ENCODE assay signal across 9 cellular contexts in the genomic region with DNA sequence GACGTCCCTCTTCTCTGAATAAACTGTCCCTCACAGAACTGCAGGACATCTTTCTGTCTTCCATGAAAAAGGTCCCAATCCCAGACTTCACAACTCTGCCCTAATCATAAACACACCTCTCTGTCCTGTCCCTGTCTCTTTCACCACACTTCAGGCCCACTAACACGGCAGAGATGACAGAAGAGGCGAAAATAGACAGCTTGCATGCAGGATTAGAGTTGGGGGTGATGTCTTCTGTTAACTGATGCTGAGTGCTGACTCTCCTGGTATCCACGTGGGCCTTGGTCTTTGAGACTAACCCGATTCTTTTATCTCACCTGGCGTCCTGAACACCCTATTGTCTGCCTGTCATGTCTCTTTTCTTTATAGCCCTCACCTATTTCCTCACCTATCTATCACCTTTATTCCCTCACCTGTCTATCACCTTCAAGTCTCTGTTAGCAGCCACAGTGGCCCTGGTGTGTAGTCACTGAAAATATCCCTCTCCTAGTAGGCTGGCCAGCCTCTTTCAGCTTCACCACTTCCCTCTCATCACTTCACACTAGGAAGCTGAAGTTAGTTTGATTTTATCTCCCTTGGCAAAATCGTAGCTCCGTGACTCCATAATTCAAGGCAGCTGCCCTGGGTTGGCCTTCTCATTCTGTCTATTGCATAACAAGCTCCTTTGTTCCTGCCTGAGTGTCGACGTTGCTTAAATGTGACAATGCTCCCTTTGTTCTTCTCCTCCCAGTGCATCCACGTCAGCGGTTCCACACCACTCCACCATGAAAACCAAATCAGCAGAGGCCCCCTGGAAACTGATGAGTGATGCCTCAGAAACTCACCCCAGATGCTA. TPM values are rescaled to one million over a fixed set of nuclear protein-coding genes. Genes with fewer than 3 reads are reported as not detected.
DNase-seq lines count a peak whose midpoint lies in the region; ATAC-seq and TF ChIP-seq lines count a peak whose summit lies in the region.
"Had no signal": no experiment of that assay in that cellular context is flagged by ENCODE, and none has a peak within 500 bp of the region (broad histone marks: within the 10 kb centered on the region; RNA-seq: fewer than 3 reads in every experiment).

No MANE protein-coding gene starts in this region.

- no peaks in the 10 kb centered on the region for H3K4me1 ChIP-seq in testis

- peaks cover 27% of the 10 kb centered on the region for H3K27me3 Mint-ChIP-seq in T-helper 2 cell treated with Interferon-gamma antibody and Interleukin-4, amounts not matched to agents 5 μg/mL and 100 μg/mL, for 36 hours (ENCODE audit: low read depth)

- ATAC-seq in HG03159 (IDR thresholded peaks at IDR 0.05; ENCODE audit: unreplicated experiment) = no peak

- 45 to 60% methylated on average over 12 of the region's 12 CpGs for WGBS in testis, 2 donors

- intact Hi-C loops in testis (cut with DNase I; ENCODE audit: low total_unique reads) = no loop called here

- H3K36me3 ChIP-seq in testis (ENCODE audit: low read depth, missing control alignments) = no peaks in the 10 kb centered on the region

- TF ChIP-seq POLR2A in testis (IDR thresholded peaks at IDR 0.05) = no peak

- TF ChIP-seq CTCF in astrocyte of the cerebellum (IDR thresholded peaks at IDR 0.05; ENCODE audit: low read depth, low read length, missing control alignments) (no peak), testis (IDR thresholded peaks at IDR 0.05) (no peak)

- no peak overlapping the region for H3K4me3 ChIP-seq in astrocyte of the cerebellum (ENCODE audit: low read depth, low read length)
- no peak overlapping the region for H3K4me3 ChIP-seq in testis

- DNase-seq in NCI-H524 (lab: John Stamatoyannopoulos, UW) (peak; percentile 5 to 36), NCI-H524 treated with DMSO at 0.1 percent for 48 hours (lab: John Stamatoyannopoulos, UW) (no peak), astrocyte of the cerebellum (ENCODE audit: low read depth) (peak; percentile 48), iris pigment epithelial cell (ENCODE audit: low read depth) (peak; percentile 14), testis (peak; percentile 77), LoVo (ENCODE audit: low spot score) (no peak)
- no peak for DNase-seq in T-helper 2 cell treated with Interferon-gamma antibody and Interleukin-4, amounts not matched to agents 5 μg/mL and 100 μg/mL, for 36 hours (ENCODE audit: low spot score)

- no peaks in the 10 kb centered on the region for H3K36me3 Mint-ChIP-seq in T-helper 2 cell treated with Interferon-gamma antibody and Interleukin-4, amounts not matched to agents 5 μg/mL and 100 μg/mL, for 36 hours (ENCODE audit: low read depth)

- H3K4me1 Mint-ChIP-seq in T-helper 2 cell treated with Interferon-gamma antibody and Interleukin-4, amounts not matched to agents 5 μg/mL and 100 μg/mL, for 36 hours (ENCODE audit: low read depth) = no peaks in the 10 kb centered on the region

- no peak overlapping the region for H3K27ac Mint-ChIP-seq in T-helper 2 cell treated with Interferon-gamma antibody and Interleukin-4, amounts not matched to agents 5 μg/mL and 100 μg/mL, for 36 hours

- no peaks in the 10 kb centered on the region for H3K9me3 Mint-ChIP-seq in T-helper 2 cell treated with Interferon-gamma antibody and Interleukin-4, amounts not matched to agents 5 μg/mL and 100 μg/mL, for 36 hours

- H3K9me3 ChIP-seq in testis = no peaks in the 10 kb centered on the region

- in situ Hi-C loops in astrocyte of the cerebellum (cut with HindIII; ENCODE audit: low sequenced_read_pairs) = loop anchor here (25.0 kb wide), 1 partner anchor 168 kb away; no protein-coding TSS in a partner anchor

- H3K27ac ChIP-seq in testis = peak overlapping the region in 1 of 2 donors; percentile 54

- no peaks in the 10 kb centered on the region for H3K27me3 ChIP-seq in testis

- H3K4me3 Mint-ChIP-seq in T-helper 2 cell treated with Interferon-gamma antibody and Interleukin-4, amounts not matched to agents 5 μg/mL and 100 μg/mL, for 36 hours = no peak overlapping the region

RNA-seq across cellular contexts. Expression of gene DRD2, which starts 30.6 kb away (rescaled TPM):
- total RNA-seq in testis = 1 to 10 TPM in 1 of 2 donors, under 1 TPM in 1; 0.74 to 2.5 TPM
- polyA plus RNA-seq in testis (ENCODE audit: insufficient read depth, low read depth, low replicate concordance) = 2.6 TPM
- total RNA-seq: fibroblast of villous mesenchyme had no signal

Comparison
In these comparisons a context has a peak if more than half of its experiments do, and no peak if none do; other contexts are left out.
1. DNase-seq: peak in NCI-H524 (2 of 2), astrocyte of the cerebellum (single experiment), iris pigment epithelial cell (single experiment) and testis (single experiment); none in NCI-H524 treated with DMSO at 0.1 percent for 48 hours (single experiment), LoVo (single experiment) and T-helper 2 cell treated with Interferon-gamma antibody and Interleukin-4, amounts not matched to agents 5 μg/mL and 100 μg/mL, for 36 hours (single experiment).